Comparison of ENCODE assay signal across 18 cellular contexts in genomic region chr1:52264530-52265115, GRCh38.
DNase-seq lines count a peak whose midpoint lies in the region; ATAC-seq, FAIRE-seq and TF ChIP-seq lines count a peak whose summit lies in the region.
"Had no signal": no experiment of that assay in that cellular context is flagged by ENCODE, and none has a peak within 500 bp of the region (broad histone marks: within the 10 kb centered on the region; RNA-seq: fewer than 3 reads in every experiment).

No MANE protein-coding gene starts in this region.

- peaks cover 22% of the 10 kb centered on the region for H3K4me1 ChIP-seq in HepG2 (ENCODE audit: insufficient read depth, low read length)
- peaks cover 0 to 14% (median 0%) of the 10 kb centered on the region in 4 donors for H3K4me1 ChIP-seq in right lobe of liver
- no peaks in the 10 kb centered on the region for H3K4me1 ChIP-seq in foreskin keratinocyte
- H3K4me1 ChIP-seq: uterus had no signal

- in situ Hi-C loops in HepG2 (cut with HindIII; ENCODE audit: extremely low pct_ligation_motif_present, low pct_unique_long_range_greater_than_20kb) (no loop called here), astrocyte of the spinal cord (cut with HindIII; ENCODE audit: low sequenced_read_pairs) (no loop called here), G401 (cut with HindIII; ENCODE audit: low sequenced_read_pairs) (no loop called here)

- TF ChIP-seq CTCF in HepG2 (CRISPR knock-in tag; IDR thresholded peaks at IDR 0.05) (0 out of 2 replicates have a peak, but pooled peaks have one; percentile 17), right lobe of liver (IDR thresholded peaks at IDR 0.05) (no peak), astrocyte of the spinal cord (IDR thresholded peaks at IDR 0.05; ENCODE audit: low read depth, low read length) (peak; percentile 9), foreskin keratinocyte (conservative IDR thresholded peaks at IDR 0.05) (peak; percentile 36)

- POLR2A ChIA-PET in HepG2 (lab: Yijun Ruan, JAX), result no interaction called here

- H3K9ac ChIP-seq in HepG2 (ENCODE audit: insufficient read depth, low read depth, low read length), result no peak overlapping the region

- no peak overlapping the region for H3K4me3 ChIP-seq in HepG2 (replicated peaks in 1 of 3; ENCODE audit: insufficient read depth in 1 of 3, low read depth in 2 of 3, low read length in 3 of 3)
- no peak overlapping the region for H3K4me3 ChIP-seq in right lobe of liver
- no peak overlapping the region for H3K4me3 ChIP-seq in astrocyte of the spinal cord (ENCODE audit: low read depth, low read length)
- H3K4me3 ChIP-seq: MG63, skin epidermis, uterus had no signal

- no peaks in the 10 kb centered on the region for H3K27me3 ChIP-seq in HepG2 (ENCODE audit: control insufficient read depth in 1 of 2, insufficient read depth in 2 of 2, low read length in 2 of 2)
- no peaks in the 10 kb centered on the region for H3K27me3 ChIP-seq in right lobe of liver
- H3K27me3 ChIP-seq in foreskin keratinocyte, result no peaks in the 10 kb centered on the region
- H3K27me3 ChIP-seq: MG63, uterus had no signal

- BruUV-seq in HepG2 (replicated peaks; lab: Mats Ljungman, UMichigan), result no TSS peak

- intact Hi-C loops in HepG2 (cut with micrococcal nuclease; ENCODE audit: unreplicated experiment), result no loop called here
- intact Hi-C loops in right lobe of liver (cut with DNase I), result no loop called here

- TF ChIP-seq RAD21 in HepG2 (CRISPR knock-in tag; IDR thresholded peaks at IDR 0.05), result no peak

- H3K27ac ChIP-seq in HepG2 (ENCODE audit: extremely low read length, insufficient read depth, low read length) (no peak overlapping the region), right lobe of liver (no peak overlapping the region), foreskin keratinocyte (no peak overlapping the region)
- H3K27ac ChIP-seq: skin epidermis, uterus had no signal

- no peak overlapping the region for H3K4me2 ChIP-seq in HepG2 (ENCODE audit: low read depth, low read length)

- CTCF ChIA-PET in HepG2 (lab: Yijun Ruan, JAX; ENCODE audit: low intra/inter-chr PET ratio, low total read pairs), result no interaction called here

- H3K9me3 ChIP-seq in HepG2 (ENCODE audit: low read length) (no peaks in the 10 kb centered on the region), right lobe of liver (no peaks in the 10 kb centered on the region)
- H3K9me3 ChIP-seq: MG63, uterus had no signal

- peak; percentile 32 for FAIRE-seq in HepG2 (lab: Jason Lieb, UNC)

- 82% methylated on average over 2 of the region's 2 CpGs for WGBS in HepG2 (ENCODE audit: low lambda C conversion rate)
- 47% methylated on average over 2 of the region's 2 CpGs for WGBS in right lobe of liver (ENCODE audit: insufficient coverage, low coverage, low lambda C conversion rate, missing lambda C conversion rate)

- TF ChIP-seq POLR2A in HepG2 (IDR thresholded peaks at IDR 0.05; ENCODE audit: insufficient read depth in 1 of 2, low read depth in 2 of 2, low read length in 2 of 2), result no peak
- no peak for TF ChIP-seq POLR2A in right lobe of liver (IDR thresholded peaks at IDR 0.05)
- TF ChIP-seq POLR2A in erythroblast (IDR thresholded peaks at IDR 0.05; ENCODE audit: low read length), result no peak

- H3K79me2 ChIP-seq in HepG2 (ENCODE audit: insufficient read depth, low read length), result no peaks in the 10 kb centered on the region

- DNase-seq in HepG2 (ENCODE audit: low spot score) (no peak), right lobe of liver (no peak), astrocyte of the spinal cord (ENCODE audit: low read depth, low spot score) (no peak), foreskin keratinocyte (no peak), G401 (ENCODE audit: low spot score) (no peak), erythroblast (lab: John Stamatoyannopoulos, UW) (no peak)
- no peak for DNase-seq in activated T-cell treated with anti-CD3 and anti-CD28 coated beads, Interleukin-2, amount 50 U/mL, for 48 hours
- DNase-seq: activated CD8-positive, alpha-beta memory T cell treated with anti-CD3 and anti-CD28 coated beads for 24 hours; CD4-positive, alpha-beta memory T cell; foreskin melanocyte; MG63; NCI-H146; NCI-H774; nephron progenitor cell; T-helper 9 cell; uterus had no signal

- no peak overlapping the region for H2AFZ ChIP-seq in HepG2 (ENCODE audit: low read length)

- H3K36me3 ChIP-seq in HepG2 (replicated peaks in 1 of 2; ENCODE audit: control insufficient read depth in 1 of 2, insufficient read depth in 2 of 2, low read length in 2 of 2) (peaks cover 5 to 24% of the 10 kb centered on the region in 2 experiments; a peak in 3 of 5 replicates), right lobe of liver (no peaks in the 10 kb centered on the region)
- H3K36me3 ChIP-seq: MG63, uterus had no signal

- TF ChIP-seq EP300 in HepG2 (IDR thresholded peaks at IDR 0.05; ENCODE audit: low read depth in 2 of 2, low read length in 2 of 2), result no peak
- TF ChIP-seq EP300 in HepG2 (CRISPR knock-in tag; IDR thresholded peaks at IDR 0.05; ENCODE audit: borderline replicate concordance), result no peak

- ATAC-seq in HepG2 (no peak; the same call in 2 of the 3 replicates), right lobe of liver (no peak), foreskin keratinocyte (no peak), GM18870 (IDR thresholded peaks at IDR 0.05; ENCODE audit: unreplicated experiment) (no peak)

- no peaks in the 10 kb centered on the region for H4K20me1 ChIP-seq in HepG2 (ENCODE audit: insufficient read depth, low read length)

TF ChIP-seq in HepG2, 621 proteins besides CTCF, POLR2A, EP300 and RAD21:
- TF ChIP-seq TEAD3 (CRISPR knock-in tag; optimal IDR thresholded peaks at IDR 0.05; ENCODE audit: borderline replicate concordance) (peak; percentile 76), STAG1 (CRISPR knock-in tag; IDR thresholded peaks at IDR 0.05) (peak; percentile 36), SAP130 (CRISPR knock-in tag; IDR thresholded peaks at IDR 0.05; ENCODE audit: low read depth) (0 out of 2 replicates have a peak, but pooled peaks have one; percentile 15), PAX8 (CRISPR knock-in tag; IDR thresholded peaks at IDR 0.05; ENCODE audit: borderline replicate concordance) (no peak)
TF ChIP-seq in HepG2: peak in this region for 3.

Comparison
In these comparisons a context has a peak if more than half of its experiments do, and no peak if none do; other contexts are left out.
1. CTCF ChIP-seq: peak in HepG2 (single experiment), astrocyte of the spinal cord (single experiment) and foreskin keratinocyte (single experiment); none in right lobe of liver (0 of 4).